ENCODE assay signal across 1 cellular context in genomic region chr2:168166902-168167510, GRCh38.
A peak's percentile ranks its signal among the peaks of the same experiment; 100 is the strongest.
TF ChIP-seq lines count a peak whose summit lies in the region.

No MANE protein-coding gene starts in this region.

TF ChIP-seq in HepG2, 621 proteins besides CTCF, POLR2A, EP300 and RAD21 (continued from another document and continues in another):
- TF ChIP-seq CBX5 (CRISPR knock-in tag; IDR thresholded peaks at IDR 0.05; ENCODE audit: borderline replicate concordance) (no peak; the same call in 1 of the 2 replicates), ZNF605 (CRISPR knock-in tag; IDR thresholded peaks at IDR 0.05) (no peak), DDIT3 (CRISPR knock-in tag; IDR thresholded peaks at IDR 0.05) (no peak), ZNF251 (CRISPR knock-in tag; IDR thresholded peaks at IDR 0.05) (no peak), CCDC6 (CRISPR knock-in tag; IDR thresholded peaks at IDR 0.05) (no peak), RBM39 (IDR thresholded peaks at IDR 0.05; ENCODE audit: low read depth, low read length, poor library complexity, severe bottlenecking) (no peak), SPEN (CRISPR knock-in tag; IDR thresholded peaks at IDR 0.05; ENCODE audit: low read depth) (no peak), ZNF510 (CRISPR knock-in tag; IDR thresholded peaks at IDR 0.05; ENCODE audit: low read depth) (no peak), ARHGAP35 (CRISPR knock-in tag; IDR thresholded peaks at IDR 0.05; ENCODE audit: borderline replicate concordance) (no peak), HDAC2 (CRISPR knock-in tag; IDR thresholded peaks at IDR 0.05) (peak; percentile 88), PAF1 (CRISPR knock-in tag; IDR thresholded peaks at IDR 0.05) (no peak), GABPB1 (CRISPR knock-in tag; IDR thresholded peaks at IDR 0.05) (0 out of 2 replicates have a peak, but pooled peaks have one; percentile 17), NFAT5 (CRISPR knock-in tag; IDR thresholded peaks at IDR 0.05) (no peak; the same call in 1 of the 2 replicates), ZNF547 (CRISPR knock-in tag; IDR thresholded peaks at IDR 0.05) (no peak), KDM6A (CRISPR knock-in tag; IDR thresholded peaks at IDR 0.05; ENCODE audit: low read depth) (peak; percentile 64), ZBTB1 (CRISPR knock-in tag; IDR thresholded peaks at IDR 0.05; ENCODE audit: borderline replicate concordance) (no peak), FIP1L1 (IDR thresholded peaks at IDR 0.05; ENCODE audit: borderline replicate concordance, insufficient read depth, low read depth, low read length) (no peak), SOX6 (IDR thresholded peaks at IDR 0.05) (no peak), SOX6 (CRISPR knock-in tag; IDR thresholded peaks at IDR 0.05) (peak; percentile 98), EZH2 (conservative IDR thresholded peaks at IDR 0.05; ENCODE audit: low read depth, low read length) (no peak), BRD4 (CRISPR knock-in tag; IDR thresholded peaks at IDR 0.05) (no peak), LRRFIP1 (CRISPR knock-in tag; conservative IDR thresholded peaks at IDR 0.05) (no peak), USF2 (IDR thresholded peaks at IDR 0.05; ENCODE audit: low read depth, low read length) (no peak), USF2 (CRISPR knock-in tag; IDR thresholded peaks at IDR 0.05; ENCODE audit: borderline replicate concordance) (no peak), MED1 (CRISPR knock-in tag; IDR thresholded peaks at IDR 0.05) (peak; percentile 92), MXD1 (CRISPR knock-in tag; IDR thresholded peaks at IDR 0.05) (no peak), ZNF670 (CRISPR knock-in tag; IDR thresholded peaks at IDR 0.05; ENCODE audit: borderline replicate concordance) (no peak), PITX1 (CRISPR knock-in tag; IDR thresholded peaks at IDR 0.05) (0 out of 2 replicates have a peak, but pooled peaks have one; percentile 42), ZNF335 (CRISPR knock-in tag; IDR thresholded peaks at IDR 0.05) (no peak), ZNF788 (CRISPR knock-in tag; IDR thresholded peaks at IDR 0.05; ENCODE audit: borderline replicate concordance) (no peak), THYN1 (CRISPR knock-in tag; IDR thresholded peaks at IDR 0.05; ENCODE audit: borderline replicate concordance, low read depth) (no peak), NPAS2 (CRISPR knock-in tag; IDR thresholded peaks at IDR 0.05; ENCODE audit: borderline replicate concordance) (no peak), ZNF329 (CRISPR knock-in tag; IDR thresholded peaks at IDR 0.05; ENCODE audit: low read depth) (no peak), ZNF709 (CRISPR knock-in tag; IDR thresholded peaks at IDR 0.05) (peak; percentile 91), HMG20A (CRISPR knock-in tag; IDR thresholded peaks at IDR 0.05; ENCODE audit: borderline replicate concordance) (peak; percentile 77), CHCHD3 (CRISPR knock-in tag; IDR thresholded peaks at IDR 0.05) (no peak), RARA (CRISPR knock-in tag; IDR thresholded peaks at IDR 0.05) (peak; percentile 80), MIER2 (CRISPR knock-in tag; IDR thresholded peaks at IDR 0.05) (0 out of 2 replicates have a peak, but pooled peaks have one; percentile 52), ELF4 (CRISPR knock-in tag; IDR thresholded peaks at IDR 0.05; ENCODE audit: borderline replicate concordance) (no peak), RFXANK (CRISPR knock-in tag; IDR thresholded peaks at IDR 0.05) (no peak), NONO (IDR thresholded peaks at IDR 0.05) (no peak), NONO (CRISPR knock-in tag; conservative IDR thresholded peaks at IDR 0.05) (no peak), ZNF160 (CRISPR knock-in tag; IDR thresholded peaks at IDR 0.05) (0 out of 2 replicates have a peak, but pooled peaks have one; percentile 25), FOXO1 (CRISPR knock-in tag; IDR thresholded peaks at IDR 0.05) (peak; percentile 70; the same call in 1 of the 2 replicates), SP1 (IDR thresholded peaks at IDR 0.05) (no peak), SP1 (CRISPR knock-in tag; IDR thresholded peaks at IDR 0.05) (no peak), GATAD2A (CRISPR knock-in tag; IDR thresholded peaks at IDR 0.05) (peak; percentile 95), SKIL (CRISPR knock-in tag; IDR thresholded peaks at IDR 0.05; ENCODE audit: borderline replicate concordance) (no peak), SMARCC2 (IDR thresholded peaks at IDR 0.05) (no peak)
- TF ChIP-seq, protein P1, sequence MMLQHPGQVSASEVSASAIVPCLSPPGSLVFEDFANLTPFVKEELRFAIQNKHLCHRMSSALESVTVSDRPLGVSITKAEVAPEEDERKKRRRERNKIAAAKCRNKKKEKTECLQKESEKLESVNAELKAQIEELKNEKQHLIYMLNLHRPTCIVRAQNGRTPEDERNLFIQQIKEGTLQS (CRISPR knock-in tag; IDR thresholded peaks at IDR 0.05) = no peak
- TF ChIP-seq, protein P2, sequence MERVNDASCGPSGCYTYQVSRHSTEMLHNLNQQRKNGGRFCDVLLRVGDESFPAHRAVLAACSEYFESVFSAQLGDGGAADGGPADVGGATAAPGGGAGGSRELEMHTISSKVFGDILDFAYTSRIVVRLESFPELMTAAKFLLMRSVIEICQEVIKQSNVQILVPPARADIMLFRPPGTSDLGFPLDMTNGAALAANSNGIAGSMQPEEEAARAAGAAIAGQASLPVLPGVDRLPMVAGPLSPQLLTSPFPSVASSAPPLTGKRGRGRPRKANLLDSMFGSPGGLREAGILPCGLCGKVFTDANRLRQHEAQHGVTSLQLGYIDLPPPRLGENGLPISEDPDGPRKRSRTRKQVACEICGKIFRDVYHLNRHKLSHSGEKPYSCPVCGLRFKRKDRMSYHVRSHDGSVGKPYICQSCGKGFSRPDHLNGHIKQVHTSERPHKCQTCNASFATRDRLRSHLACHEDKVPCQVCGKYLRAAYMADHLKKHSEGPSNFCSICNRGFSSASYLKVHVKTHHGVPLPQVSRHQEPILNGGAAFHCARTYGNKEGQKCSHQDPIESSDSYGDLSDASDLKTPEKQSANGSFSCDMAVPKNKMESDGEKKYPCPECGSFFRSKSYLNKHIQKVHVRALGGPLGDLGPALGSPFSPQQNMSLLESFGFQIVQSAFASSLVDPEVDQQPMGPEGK (CRISPR knock-in tag; IDR thresholded peaks at IDR 0.05) = peak; percentile 68; the same call in 1 of the 2 replicates
- TF ChIP-seq, protein P3, sequence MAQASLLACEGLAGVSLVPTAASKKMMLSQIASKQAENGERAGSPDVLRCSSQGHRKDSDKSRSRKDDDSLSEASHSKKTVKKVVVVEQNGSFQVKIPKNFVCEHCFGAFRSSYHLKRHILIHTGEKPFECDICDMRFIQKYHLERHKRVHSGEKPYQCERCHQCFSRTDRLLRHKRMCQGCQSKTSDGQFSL (CRISPR knock-in tag; IDR thresholded peaks at IDR 0.05) = no peak
- TF ChIP-seq, protein P4, sequence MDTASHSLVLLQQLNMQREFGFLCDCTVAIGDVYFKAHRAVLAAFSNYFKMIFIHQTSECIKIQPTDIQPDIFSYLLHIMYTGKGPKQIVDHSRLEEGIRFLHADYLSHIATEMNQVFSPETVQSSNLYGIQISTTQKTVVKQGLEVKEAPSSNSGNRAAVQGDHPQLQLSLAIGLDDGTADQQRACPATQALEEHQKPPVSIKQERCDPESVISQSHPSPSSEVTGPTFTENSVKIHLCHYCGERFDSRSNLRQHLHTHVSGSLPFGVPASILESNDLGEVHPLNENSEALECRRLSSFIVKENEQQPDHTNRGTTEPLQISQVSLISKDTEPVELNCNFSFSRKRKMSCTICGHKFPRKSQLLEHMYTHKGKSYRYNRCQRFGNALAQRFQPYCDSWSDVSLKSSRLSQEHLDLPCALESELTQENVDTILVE (CRISPR knock-in tag; IDR thresholded peaks at IDR 0.05) = peak; percentile 31; the same call in 1 of the 2 replicates
- TF ChIP-seq, protein P5, sequence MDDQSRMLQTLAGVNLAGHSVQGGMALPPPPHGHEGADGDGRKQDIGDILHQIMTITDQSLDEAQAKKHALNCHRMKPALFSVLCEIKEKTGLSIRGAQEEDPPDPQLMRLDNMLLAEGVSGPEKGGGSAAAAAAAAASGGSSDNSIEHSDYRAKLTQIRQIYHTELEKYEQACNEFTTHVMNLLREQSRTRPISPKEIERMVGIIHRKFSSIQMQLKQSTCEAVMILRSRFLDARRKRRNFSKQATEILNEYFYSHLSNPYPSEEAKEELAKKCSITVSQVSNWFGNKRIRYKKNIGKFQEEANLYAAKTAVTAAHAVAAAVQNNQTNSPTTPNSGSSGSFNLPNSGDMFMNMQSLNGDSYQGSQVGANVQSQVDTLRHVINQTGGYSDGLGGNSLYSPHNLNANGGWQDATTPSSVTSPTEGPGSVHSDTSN (CRISPR knock-in tag; IDR thresholded peaks at IDR 0.05; ENCODE audit: borderline replicate concordance) = no peak
